ENCODE assay signal across 1 cellular context in genomic region chr14:103680491-103681231, GRCh38.
TF ChIP-seq lines count a peak whose summit lies in the region.

No MANE protein-coding gene starts in this region.

TF ChIP-seq in GM23338, 12 proteins besides CTCF, POLR2A, EP300 and RAD21 (continued from another document):
- TF ChIP-seq, protein P1, sequence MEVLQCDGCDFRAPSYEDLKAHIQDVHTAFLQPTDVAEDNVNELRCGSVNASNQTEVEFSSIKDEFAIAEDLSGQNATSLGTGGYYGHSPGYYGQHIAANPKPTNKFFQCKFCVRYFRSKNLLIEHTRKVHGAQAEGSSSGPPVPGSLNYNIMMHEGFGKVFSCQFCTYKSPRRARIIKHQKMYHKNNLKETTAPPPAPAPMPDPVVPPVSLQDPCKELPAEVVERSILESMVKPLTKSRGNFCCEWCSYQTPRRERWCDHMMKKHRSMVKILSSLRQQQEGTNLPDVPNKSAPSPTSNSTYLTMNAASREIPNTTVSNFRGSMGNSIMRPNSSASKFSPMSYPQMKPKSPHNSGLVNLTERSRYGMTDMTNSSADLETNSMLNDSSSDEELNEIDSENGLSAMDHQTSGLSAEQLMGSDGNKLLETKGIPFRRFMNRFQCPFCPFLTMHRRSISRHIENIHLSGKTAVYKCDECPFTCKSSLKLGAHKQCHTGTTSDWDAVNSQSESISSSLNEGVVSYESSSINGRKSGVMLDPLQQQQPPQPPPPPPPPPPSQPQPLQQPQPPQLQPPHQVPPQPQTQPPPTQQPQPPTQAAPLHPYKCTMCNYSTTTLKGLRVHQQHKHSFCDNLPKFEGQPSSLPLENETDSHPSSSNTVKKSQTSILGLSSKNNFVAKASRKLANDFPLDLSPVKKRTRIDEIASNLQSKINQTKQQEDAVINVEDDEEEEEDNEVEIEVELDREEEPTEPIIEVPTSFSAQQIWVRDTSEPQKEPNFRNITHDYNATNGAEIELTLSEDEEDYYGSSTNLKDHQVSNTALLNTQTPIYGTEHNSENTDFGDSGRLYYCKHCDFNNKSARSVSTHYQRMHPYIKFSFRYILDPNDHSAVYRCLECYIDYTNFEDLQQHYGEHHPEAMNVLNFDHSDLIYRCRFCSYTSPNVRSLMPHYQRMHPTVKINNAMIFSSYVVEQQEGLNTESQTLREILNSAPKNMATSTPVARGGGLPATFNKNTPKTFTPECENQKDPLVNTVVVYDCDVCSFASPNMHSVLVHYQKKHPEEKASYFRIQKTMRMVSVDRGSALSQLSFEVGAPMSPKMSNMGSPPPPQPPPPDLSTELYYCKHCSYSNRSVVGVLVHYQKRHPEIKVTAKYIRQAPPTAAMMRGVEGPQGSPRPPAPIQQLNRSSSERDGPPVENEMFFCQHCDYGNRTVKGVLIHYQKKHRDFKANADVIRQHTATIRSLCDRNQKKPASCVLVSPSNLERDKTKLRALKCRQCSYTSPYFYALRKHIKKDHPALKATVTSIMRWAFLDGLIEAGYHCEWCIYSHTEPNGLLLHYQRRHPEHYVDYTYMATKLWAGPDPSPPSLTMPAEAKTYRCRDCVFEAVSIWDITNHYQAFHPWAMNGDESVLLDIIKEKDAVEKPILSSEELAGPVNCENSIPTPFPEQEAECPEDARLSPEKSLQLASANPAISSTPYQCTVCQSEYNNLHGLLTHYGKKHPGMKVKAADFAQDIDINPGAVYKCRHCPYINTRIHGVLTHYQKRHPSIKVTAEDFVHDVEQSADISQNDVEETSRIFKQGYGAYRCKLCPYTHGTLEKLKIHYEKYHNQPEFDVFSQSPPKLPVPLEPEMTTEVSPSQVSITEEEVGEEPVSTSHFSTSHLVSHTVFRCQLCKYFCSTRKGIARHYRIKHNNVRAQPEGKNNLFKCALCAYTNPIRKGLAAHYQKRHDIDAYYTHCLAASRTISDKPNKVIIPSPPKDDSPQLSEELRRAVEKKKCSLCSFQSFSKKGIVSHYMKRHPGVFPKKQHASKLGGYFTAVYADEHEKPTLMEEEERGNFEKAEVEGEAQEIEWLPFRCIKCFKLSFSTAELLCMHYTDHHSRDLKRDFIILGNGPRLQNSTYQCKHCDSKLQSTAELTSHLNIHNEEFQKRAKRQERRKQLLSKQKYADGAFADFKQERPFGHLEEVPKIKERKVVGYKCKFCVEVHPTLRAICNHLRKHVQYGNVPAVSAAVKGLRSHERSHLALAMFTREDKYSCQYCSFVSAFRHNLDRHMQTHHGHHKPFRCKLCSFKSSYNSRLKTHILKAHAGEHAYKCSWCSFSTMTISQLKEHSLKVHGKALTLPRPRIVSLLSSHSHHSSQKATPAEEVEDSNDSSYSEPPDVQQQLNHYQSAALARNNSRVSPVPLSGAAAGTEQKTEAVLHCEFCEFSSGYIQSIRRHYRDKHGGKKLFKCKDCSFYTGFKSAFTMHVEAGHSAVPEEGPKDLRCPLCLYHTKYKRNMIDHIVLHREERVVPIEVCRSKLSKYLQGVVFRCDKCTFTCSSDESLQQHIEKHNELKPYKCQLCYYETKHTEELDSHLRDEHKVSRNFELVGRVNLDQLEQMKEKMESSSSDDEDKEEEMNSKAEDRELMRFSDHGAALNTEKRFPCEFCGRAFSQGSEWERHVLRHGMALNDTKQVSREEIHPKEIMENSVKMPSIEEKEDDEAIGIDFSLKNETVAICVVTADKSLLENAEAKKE (CRISPR knock-in tag; IDR thresholded peaks at IDR 0.05) = no peak
- TF ChIP-seq ZNF114 (CRISPR knock-in tag; IDR thresholded peaks at IDR 0.05) (no peak), NANOG (IDR thresholded peaks at IDR 0.05; ENCODE audit: borderline replicate concordance) (no peak), CREB1 (CRISPR knock-in tag; IDR thresholded peaks at IDR 0.05; ENCODE audit: low read depth) (no peak), EZH2phosphoT487 (IDR thresholded peaks at IDR 0.05; ENCODE audit: unreplicated experiment) (no peak), STAT1 (IDR thresholded peaks at IDR 0.05; ENCODE audit: unreplicated experiment) (no peak), EZH2 (IDR thresholded peaks at IDR 0.05; ENCODE audit: low read depth, unreplicated experiment) (no peak), ETS1 (IDR thresholded peaks at IDR 0.05) (no peak)
- TF ChIP-seq, protein P2, sequence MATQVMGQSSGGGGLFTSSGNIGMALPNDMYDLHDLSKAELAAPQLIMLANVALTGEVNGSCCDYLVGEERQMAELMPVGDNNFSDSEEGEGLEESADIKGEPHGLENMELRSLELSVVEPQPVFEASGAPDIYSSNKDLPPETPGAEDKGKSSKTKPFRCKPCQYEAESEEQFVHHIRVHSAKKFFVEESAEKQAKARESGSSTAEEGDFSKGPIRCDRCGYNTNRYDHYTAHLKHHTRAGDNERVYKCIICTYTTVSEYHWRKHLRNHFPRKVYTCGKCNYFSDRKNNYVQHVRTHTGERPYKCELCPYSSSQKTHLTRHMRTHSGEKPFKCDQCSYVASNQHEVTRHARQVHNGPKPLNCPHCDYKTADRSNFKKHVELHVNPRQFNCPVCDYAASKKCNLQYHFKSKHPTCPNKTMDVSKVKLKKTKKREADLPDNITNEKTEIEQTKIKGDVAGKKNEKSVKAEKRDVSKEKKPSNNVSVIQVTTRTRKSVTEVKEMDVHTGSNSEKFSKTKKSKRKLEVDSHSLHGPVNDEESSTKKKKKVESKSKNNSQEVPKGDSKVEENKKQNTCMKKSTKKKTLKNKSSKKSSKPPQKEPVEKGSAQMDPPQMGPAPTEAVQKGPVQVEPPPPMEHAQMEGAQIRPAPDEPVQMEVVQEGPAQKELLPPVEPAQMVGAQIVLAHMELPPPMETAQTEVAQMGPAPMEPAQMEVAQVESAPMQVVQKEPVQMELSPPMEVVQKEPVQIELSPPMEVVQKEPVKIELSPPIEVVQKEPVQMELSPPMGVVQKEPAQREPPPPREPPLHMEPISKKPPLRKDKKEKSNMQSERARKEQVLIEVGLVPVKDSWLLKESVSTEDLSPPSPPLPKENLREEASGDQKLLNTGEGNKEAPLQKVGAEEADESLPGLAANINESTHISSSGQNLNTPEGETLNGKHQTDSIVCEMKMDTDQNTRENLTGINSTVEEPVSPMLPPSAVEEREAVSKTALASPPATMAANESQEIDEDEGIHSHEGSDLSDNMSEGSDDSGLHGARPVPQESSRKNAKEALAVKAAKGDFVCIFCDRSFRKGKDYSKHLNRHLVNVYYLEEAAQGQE (IDR thresholded peaks at IDR 0.05; ENCODE audit: unreplicated experiment) = no peak
TF ChIP-seq in GM23338: peak in this region for 0.
